8 cellular contexts compared by ENCODE assay signal in genomic region chr14:24080888-24081738, GRCh38. TPM values are rescaled to one million over a fixed set of nuclear protein-coding genes. Genes with fewer than 3 reads are reported as not detected.
DNase-seq lines count a peak whose midpoint lies in the region; ATAC-seq, FAIRE-seq and TF ChIP-seq lines count a peak whose summit lies in the region.

No MANE protein-coding gene starts in this region.

- CTCF ChIA-PET in activated B cell treated with CpG ODN at 0.5 μM for 24 hours (lab: Charles Lee) = interaction anchor here (1.1 to 4.0 kb wide), 12 partner anchors 9 to 251 kb away, joined by 3 to 24 read pairs (median 4); partner anchors contain the start of genes CARMIL3 and PCK2

- no peaks in the 10 kb centered on the region for H3K36me3 Mint-ChIP-seq in activated B cell treated with CpG ODN at 0.5 μM for 24 hours (ENCODE audit: low read depth)

- no peaks in the 10 kb centered on the region for H3K27me3 Mint-ChIP-seq in activated B cell treated with CpG ODN at 0.5 μM for 24 hours

- intact Hi-C loops in activated B cell treated with CpG ODN at 0.5 μM for 24 hours (cut with micrococcal nuclease) (loop anchor here (1.0 to 2.0 kb wide), 6 partner anchors 9 to 350 kb away; partner anchors contain the start of genes CARMIL3, DCAF11, NRL and PCK2), left colon (cut with DNase I, micrococcal nuclease) (no loop called here)

- peak overlapping the region; percentile 41 for H3K27ac ChIP-seq in caudate nucleus (ENCODE audit: low read depth, low read length)

- peak overlapping the region; percentile 83 for H3K27ac Mint-ChIP-seq in activated B cell treated with CpG ODN at 0.5 μM for 24 hours

- POLR2A ChIA-PET in activated B cell treated with CpG ODN at 0.5 μM for 24 hours (lab: Charles Lee) = interaction anchor here (0.6 to 5.1 kb wide), 18 partner anchors 11 to 1152 kb away, joined by 3 to 111 read pairs (median 5); partner anchors contain the start of genes CARMIL3, DCAF11, EMC9 and IRF9

- ATAC-seq in HG02610 (IDR thresholded peaks at IDR 0.05; ENCODE audit: unreplicated experiment) (peak; percentile 91), activated B cell treated with CpG ODN at 0.5 μM for 24 hours (ENCODE audit: low read depth) (peak; percentile 95), left colon (peak; percentile 91)

- H3K4me1 Mint-ChIP-seq in activated B cell treated with CpG ODN at 0.5 μM for 24 hours = peaks cover 32% of the 10 kb centered on the region

- no peak for FAIRE-seq in RCC 7860 (lab: Jason Lieb, UNC)

- no peaks in the 10 kb centered on the region for H3K9me3 Mint-ChIP-seq in activated B cell treated with CpG ODN at 0.5 μM for 24 hours

- DNase-seq in NCI-H146 (lab: John Stamatoyannopoulos, UW) (peak; percentile 81), activated B cell treated with CpG ODN at 0.5 μM for 24 hours (peak; percentile 75), caudate nucleus (lab: John Stamatoyannopoulos, UW) (peak in 46 of 61 donors; percentile 15 to 83 (median 58)), left colon (peak; percentile 78 to 89), RCC 7860 (ENCODE audit: low spot score) (no peak)
- peak; percentile 68 for DNase-seq in stimulated activated CD4-positive, alpha-beta T cell treated with anti-CD3 and anti-CD28 coated beads, Interleukin-1b, Interleukin-23, amount 100 ng/mL, for 48 hours

- peak; percentile 84 for TF ChIP-seq POLR2A in GM15510 (IDR thresholded peaks at IDR 0.05; ENCODE audit: borderline replicate concordance, extremely low read depth, insufficient read length)

- TF ChIP-seq CTCF in activated B cell treated with CpG ODN at 0.5 μM for 24 hours (IDR thresholded peaks at IDR 0.05) = no peak

- H3K4me3 Mint-ChIP-seq in activated B cell treated with CpG ODN at 0.5 μM for 24 hours = peak overlapping the region; percentile 82

RNA-seq across cellular contexts. Expression of gene CPNE6, which starts 9.8 kb away (rescaled TPM):
- total RNA-seq in activated B cell treated with CpG ODN at 0.5 μM for 24 hours = 0.09 TPM in 1 of 2 replicates, not detected in the other
- total RNA-seq in left colon = under 1 TPM; 0.28 to 0.31 TPM

RNA-seq across cellular contexts. Expression of gene PCK2, which starts 13.0 kb away (rescaled TPM):
- 82.1 and 102 TPM in 2 replicates for total RNA-seq in activated B cell treated with CpG ODN at 0.5 μM for 24 hours
- total RNA-seq in left colon = 100 to 1,000 TPM; 150 to 223 TPM

RNA-seq across cellular contexts. Expression of gene CARMIL3, which starts 29.3 kb away (rescaled TPM):
- total RNA-seq in activated B cell treated with CpG ODN at 0.5 μM for 24 hours = 3.5 and 3.9 TPM in 2 replicates
- 1 to 10 TPM; 1.1 to 3.4 TPM for total RNA-seq in left colon

RNA-seq across cellular contexts. Expression of gene DCAF11, which starts 33.5 kb away (rescaled TPM):
- total RNA-seq in activated B cell treated with CpG ODN at 0.5 μM for 24 hours = 84.3 and 86.5 TPM in 2 replicates
- 100 to 1,000 TPM; 101 to 107 TPM for total RNA-seq in left colon

RNA-seq across cellular contexts. Expression of gene NRL, which starts 33.6 kb away (rescaled TPM):
- total RNA-seq in activated B cell treated with CpG ODN at 0.5 μM for 24 hours = 5.4 and 5.5 TPM in 2 replicates
- 1 to 10 TPM; 1.2 to 1.5 TPM for total RNA-seq in left colon
